19 cellular contexts compared by ENCODE assay signal in genomic region chr13:19981685-19982238, GRCh38. TPM values are rescaled to one million over a fixed set of nuclear protein-coding genes. Genes with fewer than 3 reads are reported as not detected.
A peak's percentile ranks its signal among the peaks of the same experiment; 100 is the strongest.
DNase-seq lines count a peak whose midpoint lies in the region; ATAC-seq, FAIRE-seq and TF ChIP-seq lines count a peak whose summit lies in the region.
"Had no signal": no experiment of that assay in that cellular context is flagged by ENCODE, and none has a peak within 500 bp of the region (broad histone marks: within the 10 kb centered on the region; RNA-seq: fewer than 3 reads in every experiment).

No MANE protein-coding gene starts in this region.

- intact Hi-C loops in transverse colon (cut with DNase I; ENCODE audit: low total_unique reads), result no loop called here

- H3K27ac Mint-ChIP-seq in chondrocyte (ENCODE audit: unreplicated experiment), result peak overlapping the region; percentile 23

- peaks cover 67% of the 10 kb centered on the region for H3K79me2 ChIP-seq in osteoblast (ENCODE audit: insufficient read depth, low read length)

- H3K4me1 Mint-ChIP-seq in chondrocyte (ENCODE audit: low read depth), result peaks cover 21% of the 10 kb centered on the region

- peaks cover 9% of the 10 kb centered on the region for H3K9me3 Mint-ChIP-seq in chondrocyte (ENCODE audit: low read depth)

- no peak overlapping the region for H3K4me2 ChIP-seq in osteoblast (ENCODE audit: insufficient read depth, low read length)

- H4K20me1 ChIP-seq in osteoblast (ENCODE audit: insufficient read depth, low read length), result peaks cover 25% of the 10 kb centered on the region

- TF ChIP-seq EP300 in gastroesophageal sphincter (IDR thresholded peaks at IDR 0.05) (no peak), transverse colon (IDR thresholded peaks at IDR 0.05; ENCODE audit: low read depth) (no peak)

- 40 to 92% methylated on average over 1 to 2 of the region's 3 CpGs for WGBS in gastroesophageal sphincter (ENCODE audit: low coverage in 1 of 2), 2 donors
- 77 to 100% methylated on average over 1 to 3 of the region's 3 CpGs for WGBS in transverse colon (ENCODE audit: low coverage in 1 of 2), 2 donors

- DNase-seq in GM12891 (ENCODE audit: insufficient read length, low spot score), result no peak
- peak; percentile 15 for DNase-seq in KBM-7
- no peak for DNase-seq in chondrocyte (ENCODE audit: low spot score)
- DNase-seq in osteoblast (ENCODE audit: insufficient read length, low spot score, missing footprints), result peak; percentile 4
- no peak for DNase-seq in kidney tubule cell (ENCODE audit: low spot score)
- DNase-seq in transverse colon, result no peak
- DNase-seq: ACHN; AML-193; Caco-2; DMS53; GM23248; NCI-H1417; NCI-H187 treated with DMSO at 0.1 percent for 48 hours; NCI-H2171 treated with DMSO at 0.1 percent for 48 hours; NCI-H446 treated with DMSO at 0.1 percent for 48 hours; NK-92 treated with Interleukin-12 subunit alpha and Interleukin-12 subunit beta, amount 100 ng/mL, for 24 hours; SHP77 had no signal

- H3K36me3 ChIP-seq in osteoblast (ENCODE audit: insufficient read depth, low read length), result peaks cover 10% of the 10 kb centered on the region
- peaks cover 0 to 41% of the 10 kb centered on the region in 2 donors for H3K36me3 ChIP-seq in gastroesophageal sphincter
- peaks cover 0 to 30% (median 5%) of the 10 kb centered on the region in 4 donors for H3K36me3 ChIP-seq in transverse colon

- H3K27me3 Mint-ChIP-seq in chondrocyte (ENCODE audit: low read depth), result no peaks in the 10 kb centered on the region

- H3K27me3 ChIP-seq in osteoblast (ENCODE audit: insufficient read depth, low read length), result no peaks in the 10 kb centered on the region
- no peaks in the 10 kb centered on the region for H3K27me3 ChIP-seq in gastroesophageal sphincter
- no peaks in the 10 kb centered on the region for H3K27me3 ChIP-seq in transverse colon

- TF ChIP-seq CTCF in chondrocyte (IDR thresholded peaks at IDR 0.05) (no peak), osteoblast (IDR thresholded peaks at IDR 0.05; ENCODE audit: extremely low read depth, low read depth, low read length) (no peak), gastroesophageal sphincter (IDR thresholded peaks at IDR 0.05) (no peak), transverse colon (IDR thresholded peaks at IDR 0.05) (no peak)

- H3K9me3 ChIP-seq in osteoblast (ENCODE audit: low read depth, low read length) (no peaks in the 10 kb centered on the region), gastroesophageal sphincter (peaks cover 0 to 16% (median 0%) of the 10 kb centered on the region in 3 donors), transverse colon (peaks cover 0 to 4% of the 10 kb centered on the region in 2 donors)
- H3K9me3 ChIP-seq: Caco-2 had no signal

- peaks cover 18% of the 10 kb centered on the region for H3K36me3 Mint-ChIP-seq in chondrocyte (ENCODE audit: low read depth)

- in situ Hi-C loops in KBM-7 (cut with MboI; ENCODE audit: low pct_unique_long_range_greater_than_20kb, low sequenced_read_pairs) (no loop called here), transverse colon (cut with MboI; ENCODE audit: low pct_ligation_motif_present in 1 of 4, low pct_unique_long_range_greater_than_20kb in 1 of 4, low sequenced_read_pairs in 3 of 4) (no loop called here)

- H3K4me3 Mint-ChIP-seq in chondrocyte (ENCODE audit: unreplicated experiment), result no peak overlapping the region
- H3K4me3 Mint-ChIP-seq: CD14-positive monocyte had no signal

- H3K4me3 ChIP-seq in osteoblast (ENCODE audit: insufficient read depth, low read length) (no peak overlapping the region), gastroesophageal sphincter (no peak overlapping the region), transverse colon (no peak overlapping the region)
- H3K4me3 ChIP-seq: GM23248 had no signal

- no peak overlapping the region for H3K27ac ChIP-seq in osteoblast (ENCODE audit: low read depth, low read length)
- H3K27ac ChIP-seq in gastroesophageal sphincter, result no peak overlapping the region
- no peak overlapping the region for H3K27ac ChIP-seq in transverse colon
- H3K27ac ChIP-seq: GM23248 had no signal

- peaks cover 4% of the 10 kb centered on the region for H3K4me1 ChIP-seq in osteoblast (ENCODE audit: insufficient read depth, low read length)
- H3K4me1 ChIP-seq in gastroesophageal sphincter, result peaks cover 0 to 20% (median 0%) of the 10 kb centered on the region in 3 donors
- H3K4me1 ChIP-seq in transverse colon, result peaks cover 0 to 20% (median 11%) of the 10 kb centered on the region in 4 donors

- no peak for TF ChIP-seq POLR2A in GM12891 (IDR thresholded peaks at IDR 0.05; ENCODE audit: low read depth, low read length)
- TF ChIP-seq POLR2A in gastroesophageal sphincter (IDR thresholded peaks at IDR 0.05), result no peak
- TF ChIP-seq POLR2A in transverse colon (IDR thresholded peaks at IDR 0.05), result no peak

- no peak overlapping the region for H2AFZ ChIP-seq in osteoblast (ENCODE audit: low read length)
- H2AFZ ChIP-seq: GM23248 had no signal

- no peak for ATAC-seq in gastroesophageal sphincter

- FAIRE-seq in GM12891 (lab: Jason Lieb, UNC), result peak; percentile 56

TF ChIP-seq in GM12891, 5 proteins besides CTCF, POLR2A, EP300 and RAD21:
- TF ChIP-seq TAF1 (IDR thresholded peaks at IDR 0.05; ENCODE audit: low read depth, low read length) (no peak), PAX5 (IDR thresholded peaks at IDR 0.05; ENCODE audit: insufficient read depth, low read length, severe bottlenecking) (no peak), POLR2AphosphoS5 (IDR thresholded peaks at IDR 0.05; ENCODE audit: low read depth, low read length) (no peak), SPI1 (IDR thresholded peaks at IDR 0.05; ENCODE audit: low read depth, low read length) (no peak), POU2F2 (IDR thresholded peaks at IDR 0.05; ENCODE audit: low read depth, low read length) (no peak)
TF ChIP-seq in GM12891: peak in this region for 0.

RNA-seq across cellular contexts. Expression of gene ZMYM2, which starts 23.2 kb away (rescaled TPM):
- 17.0 TPM for polyA plus RNA-seq in GM12891 (2012; ENCODE audit: low read depth, missing spikeins)
- 87.5 to 89.8 TPM (median 87.6 TPM) in 3 replicates for total RNA-seq in chondrocyte
- 65.5 and 66.6 TPM in 2 replicates for total RNA-seq in osteoblast
- 10 to 100 TPM; 40.6 to 92.8 (median 50.7) TPM for total RNA-seq in gastroesophageal sphincter
- 10 to 100 TPM; 33.4 to 91.1 (median 63.6) TPM for total RNA-seq in transverse colon

Comparison
In these comparisons a context has a peak if more than half of its experiments do, and no peak if none do; other contexts are left out.
1. DNase-seq: peak in KBM-7 (single experiment) and osteoblast (single experiment); none in GM12891 (single experiment), chondrocyte (single experiment), kidney tubule cell (single experiment) and transverse colon (single experiment).